Comparison of ENCODE assay signal across 27 cellular contexts in genomic region chr4:59369228-59369627, GRCh38.
"Had no signal": no experiment of that assay in that cellular context is flagged by ENCODE, and none has a peak within 500 bp of the region (broad histone marks: within the 10 kb centered on the region; RNA-seq: fewer than 3 reads in every experiment).

No MANE protein-coding gene starts in this region.

- H3K4me1 Mint-ChIP-seq: endodermal cell, mesothelial cell of epicardium had no signal

- H3K27ac Mint-ChIP-seq: dendritic cell treated with granulocyte-macrophage colony-stimulating factor and Interleukin-4, amounts not matched to agents 40 ng/mL and 50 ng/mL, for 4 days; effector memory CD8-positive, alpha-beta T cell; endodermal cell; mesothelial cell of epicardium had no signal

- H3K9me3 ChIP-seq: colonic mucosa, esophagus squamous epithelium, gastrocnemius medialis, left lung, lower lobe of right lung had no signal

- ATAC-seq: effector memory CD8-positive, alpha-beta T cell; esophagus mucosa; gastrocnemius medialis; heart right ventricle; left cardiac atrium; left lung; left ventricle myocardium superior; lower lobe of right lung; mucosa of descending colon had no signal

- H3K9me3 Mint-ChIP-seq: endodermal cell had no signal

- H3K27ac ChIP-seq: colonic mucosa, epithelial cell of prostate, esophagus squamous epithelium, gastrocnemius medialis, heart right ventricle, left lung, lower lobe of right lung had no signal

- FAIRE-seq: endometrium, islet of Langerhans, keratinocyte had no signal

- H3K4me3 Mint-ChIP-seq: dendritic cell treated with granulocyte-macrophage colony-stimulating factor and Interleukin-4, amounts not matched to agents 40 ng/mL and 50 ng/mL, for 4 days; effector memory CD8-positive, alpha-beta T cell; endodermal cell; mesothelial cell of epicardium had no signal

- H3K27me3 ChIP-seq: colonic mucosa, esophagus squamous epithelium, gastrocnemius medialis, heart right ventricle, left lung had no signal

- H3K27me3 Mint-ChIP-seq: dendritic cell treated with granulocyte-macrophage colony-stimulating factor and Interleukin-4, amounts not matched to agents 40 ng/mL and 50 ng/mL, for 4 days; effector memory CD8-positive, alpha-beta T cell had no signal

- H3K4me1 ChIP-seq: colonic mucosa, esophagus squamous epithelium, gastrocnemius medialis, heart right ventricle, left lung, lower lobe of right lung had no signal

- DNase-seq: colonic mucosa; cortex of kidney; effector CD8-positive, alpha-beta T cell; effector memory CD8-positive, alpha-beta T cell; endodermal cell; erythroblast; esophagus squamous epithelium; foreskin fibroblast; foreskin melanocyte; gastrocnemius medialis; glutamatergic neuron; head of caudate nucleus; heart right ventricle; hippocampal formation; left cardiac atrium; left lung; left ventricle myocardium superior; lower lobe of right lung; mesenchymal stem cell; mucosa of descending colon had no signal

- H3K4me3 ChIP-seq: colonic mucosa, esophagus squamous epithelium, gastrocnemius medialis, heart right ventricle, left lung, lower lobe of right lung, mucosa of descending colon had no signal

- H3K36me3 ChIP-seq: colonic mucosa, esophagus squamous epithelium, gastrocnemius medialis, heart right ventricle, left lung, lower lobe of right lung had no signal
